8 cellular contexts compared by ENCODE assay signal in genomic region chr22:47156352-47157092, GRCh38.
"Had no signal": no experiment of that assay in that cellular context is flagged by ENCODE, and none has a peak within 500 bp of the region (broad histone marks: within the 10 kb centered on the region; RNA-seq: fewer than 3 reads in every experiment).

No MANE protein-coding gene starts in this region.

- H3K27ac ChIP-seq: GM23248, HL-60 had no signal

- DNase-seq: GM23248, GOT3, H9, HCEC 1CT had no signal

- H3K4me3 ChIP-seq: GM23248, K562 had no signal

- H3K9ac ChIP-seq: GM23248 had no signal

- ATAC-seq: HepG2 had no signal

- H2AFZ ChIP-seq: GM23248 had no signal

- FAIRE-seq: H54, HepG2, K562 had no signal
